In the genomic region with DNA sequence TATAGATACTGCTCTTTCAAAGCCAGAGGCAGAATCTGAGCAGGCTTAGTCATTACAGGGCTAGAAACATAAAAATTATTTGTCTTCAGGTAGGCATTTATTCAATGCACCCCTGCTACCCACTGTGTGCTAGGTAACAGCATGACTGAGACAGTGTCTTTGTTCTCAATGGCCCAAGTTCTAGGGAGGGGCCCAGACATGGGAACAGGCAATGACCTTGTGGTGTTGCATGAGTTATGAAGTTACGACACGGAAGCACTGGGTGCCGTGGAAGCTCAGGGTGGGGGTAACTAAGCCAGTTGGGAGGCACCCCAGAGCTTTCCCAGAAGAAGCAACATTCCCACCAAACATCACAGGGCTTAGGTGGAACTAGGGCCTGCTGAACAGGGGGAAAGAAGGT, we compare ENCODE assay signal across 26 cellular contexts.
"Had no signal": no experiment of that assay in that cellular context is flagged by ENCODE, and none has a peak within 500 bp of the region (broad histone marks: within the 10 kb centered on the region; RNA-seq: fewer than 3 reads in every experiment).

No MANE protein-coding gene starts in this region.

- DNase-seq: activated CD4-positive, alpha-beta memory T cell treated with anti-CD3 and anti-CD28 coated beads, Interleukin-2, amount 10 ng/mL, durations not matched to agents 7 days and 5 days; activated CD4-positive, alpha-beta T cell treated with anti-CD3 and anti-CD28 coated beads, Interleukin-2, amount 10 ng/mL, durations not matched to agents 7 days and 5 days; activated CD4-positive, CD25-positive, alpha-beta regulatory T cell; activated effector memory CD4-positive, alpha-beta T cell treated with anti-CD3 and anti-CD28 coated beads, Interleukin-2, amount 50 U/mL, for 16 hours; activated naive CD4-positive, alpha-beta T cell treated with Interleukin-2 at 50 U/mL for 16 hours; activated naive CD8-positive, alpha-beta T cell treated with anti-CD3 and anti-CD28 coated beads, Interleukin-2, amount 50 U/mL, for 24 hours; activated T-cell treated with anti-CD3 and anti-CD28 coated beads, Interleukin-2, amount 50 U/mL, for 4 hours; amygdala; MG63; MV-4-11; NCI-H1105; NCI-H1436; NCI-H1694 treated with DMSO at 0.1 percent for 48 hours; NCI-H2029 treated with DMSO at 0.1 percent for 48 hours; NCI-H345; NCI-H510A; NCI-H526 treated with DMSO at 0.1 percent for 48 hours; NCI-H82; SIG-M5; T-cell; T-helper 2 cell; T1000 had no signal

- ATAC-seq: activated naive CD4-positive, alpha-beta T cell treated with anti-CD3 and anti-CD28 coated beads, Interleukin-2, amount 50 U/mL, for 72 hours; activated naive CD8-positive, alpha-beta T cell treated with anti-CD3 and anti-CD28 coated beads, Interleukin-2, amount 50 U/mL, for 24 hours; activated T-cell treated with anti-CD3 and anti-CD28 coated beads, Interleukin-2, amount 50 U/mL, for 4 hours; T-cell had no signal

- H3K4me3 Mint-ChIP-seq: activated CD4-positive, alpha-beta memory T cell treated with anti-CD3 and anti-CD28 coated beads, Interleukin-2, amount 10 ng/mL, durations not matched to agents 7 days and 5 days; activated CD4-positive, alpha-beta T cell treated with anti-CD3 and anti-CD28 coated beads, Interleukin-2, amount 10 ng/mL, durations not matched to agents 7 days and 5 days; activated naive CD8-positive, alpha-beta T cell treated with anti-CD3 and anti-CD28 coated beads, Interleukin-2, amount 50 U/mL, for 24 hours; activated T-cell treated with anti-CD3 and anti-CD28 coated beads, Interleukin-2, amount 50 U/mL, for 4 hours; brain; T-cell had no signal

- H3K27me3 Mint-ChIP-seq: activated CD4-positive, alpha-beta memory T cell treated with anti-CD3 and anti-CD28 coated beads, Interleukin-2, amount 10 ng/mL, durations not matched to agents 7 days and 5 days; activated CD4-positive, alpha-beta T cell treated with anti-CD3 and anti-CD28 coated beads, Interleukin-2, amount 10 ng/mL, durations not matched to agents 7 days and 5 days; activated naive CD8-positive, alpha-beta T cell treated with anti-CD3 and anti-CD28 coated beads, Interleukin-2, amount 50 U/mL, for 24 hours; brain; T-cell had no signal

- H3K27ac Mint-ChIP-seq: activated CD4-positive, alpha-beta memory T cell treated with anti-CD3 and anti-CD28 coated beads, Interleukin-2, amount 10 ng/mL, durations not matched to agents 7 days and 5 days; activated CD4-positive, alpha-beta T cell treated with anti-CD3 and anti-CD28 coated beads, Interleukin-2, amount 10 ng/mL, durations not matched to agents 7 days and 5 days; activated naive CD4-positive, alpha-beta T cell treated with anti-CD3 and anti-CD28 coated beads, Interleukin-2, amount 50 U/mL, for 72 hours; activated naive CD8-positive, alpha-beta T cell treated with anti-CD3 and anti-CD28 coated beads, Interleukin-2, amount 50 U/mL, for 24 hours; brain; T-cell had no signal

- H3K4me1 Mint-ChIP-seq: activated CD4-positive, alpha-beta memory T cell treated with anti-CD3 and anti-CD28 coated beads, Interleukin-2, amount 10 ng/mL, durations not matched to agents 7 days and 5 days; activated CD4-positive, alpha-beta T cell treated with anti-CD3 and anti-CD28 coated beads, Interleukin-2, amount 10 ng/mL, durations not matched to agents 7 days and 5 days; activated naive CD8-positive, alpha-beta T cell treated with anti-CD3 and anti-CD28 coated beads, Interleukin-2, amount 50 U/mL, for 24 hours; brain; T-cell had no signal

- FAIRE-seq: astrocyte, TTC549 had no signal
